Comparison of ENCODE assay signal across 9 cellular contexts in genomic region chr12:23458640-23459039, GRCh38.
"Had no signal": no experiment of that assay in that cellular context is flagged by ENCODE, and none has a peak within 500 bp of the region (broad histone marks: within the 10 kb centered on the region; RNA-seq: fewer than 3 reads in every experiment).

No MANE protein-coding gene starts in this region.

- H2AFZ ChIP-seq: GM23248 had no signal

- H3K4me3 ChIP-seq: GM23248 had no signal

- H3K27ac Mint-ChIP-seq: H9 had no signal

- H3K4me2 ChIP-seq: KMS-11 had no signal

- H3K4me1 Mint-ChIP-seq: H9 had no signal

- H3K4me3 Mint-ChIP-seq: H9 had no signal

- H3K27ac ChIP-seq: GM23248, KMS-11 had no signal

- DNase-seq: GM23248, H9, HCEC 1CT, Karpas-422, KBM-7 had no signal

- H3K9ac ChIP-seq: GM23248, KMS-11 had no signal

- FAIRE-seq: H1, H54, HTR-8/SVneo had no signal
